1 cellular context compared by ENCODE assay signal in the genomic region with DNA sequence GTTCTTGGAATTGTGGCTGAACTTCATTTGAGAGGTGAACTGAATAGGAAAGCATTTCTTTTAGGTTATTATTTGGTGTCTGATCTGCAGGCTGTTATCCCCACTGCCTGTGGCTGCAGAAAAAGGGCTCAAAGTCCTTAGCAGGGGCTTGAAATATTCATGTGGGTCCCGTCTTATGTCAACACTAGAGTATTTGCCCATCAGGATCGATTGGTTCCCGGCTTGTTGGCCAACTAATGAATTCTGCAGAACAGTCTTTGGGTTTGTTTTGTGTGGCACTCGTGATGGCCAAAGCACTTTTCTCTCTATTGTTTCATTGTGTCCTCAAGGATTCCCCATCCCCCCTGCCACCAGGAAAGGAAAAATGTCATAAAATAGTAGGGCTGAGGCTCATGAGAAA.
TF ChIP-seq lines count a peak whose summit lies in the region.

No MANE protein-coding gene starts in this region.

TF ChIP-seq in HepG2, 621 proteins besides CTCF, POLR2A, EP300 and RAD21 (continued from another document and continues in another):
- TF ChIP-seq, protein P1, sequence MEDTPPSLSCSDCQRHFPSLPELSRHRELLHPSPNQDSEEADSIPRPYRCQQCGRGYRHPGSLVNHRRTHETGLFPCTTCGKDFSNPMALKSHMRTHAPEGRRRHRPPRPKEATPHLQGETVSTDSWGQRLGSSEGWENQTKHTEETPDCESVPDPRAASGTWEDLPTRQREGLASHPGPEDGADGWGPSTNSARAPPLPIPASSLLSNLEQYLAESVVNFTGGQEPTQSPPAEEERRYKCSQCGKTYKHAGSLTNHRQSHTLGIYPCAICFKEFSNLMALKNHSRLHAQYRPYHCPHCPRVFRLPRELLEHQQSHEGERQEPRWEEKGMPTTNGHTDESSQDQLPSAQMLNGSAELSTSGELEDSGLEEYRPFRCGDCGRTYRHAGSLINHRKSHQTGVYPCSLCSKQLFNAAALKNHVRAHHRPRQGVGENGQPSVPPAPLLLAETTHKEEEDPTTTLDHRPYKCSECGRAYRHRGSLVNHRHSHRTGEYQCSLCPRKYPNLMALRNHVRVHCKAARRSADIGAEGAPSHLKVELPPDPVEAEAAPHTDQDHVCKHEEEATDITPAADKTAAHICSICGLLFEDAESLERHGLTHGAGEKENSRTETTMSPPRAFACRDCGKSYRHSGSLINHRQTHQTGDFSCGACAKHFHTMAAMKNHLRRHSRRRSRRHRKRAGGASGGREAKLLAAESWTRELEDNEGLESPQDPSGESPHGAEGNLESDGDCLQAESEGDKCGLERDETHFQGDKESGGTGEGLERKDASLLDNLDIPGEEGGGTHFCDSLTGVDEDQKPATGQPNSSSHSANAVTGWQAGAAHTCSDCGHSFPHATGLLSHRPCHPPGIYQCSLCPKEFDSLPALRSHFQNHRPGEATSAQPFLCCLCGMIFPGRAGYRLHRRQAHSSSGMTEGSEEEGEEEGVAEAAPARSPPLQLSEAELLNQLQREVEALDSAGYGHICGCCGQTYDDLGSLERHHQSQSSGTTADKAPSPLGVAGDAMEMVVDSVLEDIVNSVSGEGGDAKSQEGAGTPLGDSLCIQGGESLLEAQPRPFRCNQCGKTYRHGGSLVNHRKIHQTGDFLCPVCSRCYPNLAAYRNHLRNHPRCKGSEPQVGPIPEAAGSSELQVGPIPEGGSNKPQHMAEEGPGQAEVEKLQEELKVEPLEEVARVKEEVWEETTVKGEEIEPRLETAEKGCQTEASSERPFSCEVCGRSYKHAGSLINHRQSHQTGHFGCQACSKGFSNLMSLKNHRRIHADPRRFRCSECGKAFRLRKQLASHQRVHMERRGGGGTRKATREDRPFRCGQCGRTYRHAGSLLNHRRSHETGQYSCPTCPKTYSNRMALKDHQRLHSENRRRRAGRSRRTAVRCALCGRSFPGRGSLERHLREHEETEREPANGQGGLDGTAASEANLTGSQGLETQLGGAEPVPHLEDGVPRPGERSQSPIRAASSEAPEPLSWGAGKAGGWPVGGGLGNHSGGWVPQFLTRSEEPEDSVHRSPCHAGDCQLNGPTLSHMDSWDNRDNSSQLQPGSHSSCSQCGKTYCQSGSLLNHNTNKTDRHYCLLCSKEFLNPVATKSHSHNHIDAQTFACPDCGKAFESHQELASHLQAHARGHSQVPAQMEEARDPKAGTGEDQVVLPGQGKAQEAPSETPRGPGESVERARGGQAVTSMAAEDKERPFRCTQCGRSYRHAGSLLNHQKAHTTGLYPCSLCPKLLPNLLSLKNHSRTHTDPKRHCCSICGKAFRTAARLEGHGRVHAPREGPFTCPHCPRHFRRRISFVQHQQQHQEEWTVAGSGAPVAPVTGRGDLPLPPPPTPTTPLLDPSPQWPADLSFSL (CRISPR knock-in tag; IDR thresholded peaks at IDR 0.05): 0 out of 2 replicates have a peak, but pooled peaks have one; percentile 26
- TF ChIP-seq JUN (CRISPR knock-in tag; IDR thresholded peaks at IDR 0.05) (no peak), RERE (CRISPR knock-in tag; IDR thresholded peaks at IDR 0.05; ENCODE audit: low read depth) (peak; percentile 62; the same call in 1 of the 2 replicates), MIER3 (CRISPR knock-in tag; IDR thresholded peaks at IDR 0.05; ENCODE audit: borderline replicate concordance) (no peak), SOX13 (IDR thresholded peaks at IDR 0.05) (peak; percentile 98), SOX13 (CRISPR knock-in tag; conservative IDR thresholded peaks at IDR 0.05 in 1 of 2, IDR thresholded peaks at IDR 0.05 in 1 of 2) (peak in 1 of 2 experiments; percentile 99; a peak in 2 of 4 replicates), HOXD1 (CRISPR knock-in tag; IDR thresholded peaks at IDR 0.05) (0 out of 2 replicates have a peak, but pooled peaks have one; percentile 46), IRF2 (CRISPR knock-in tag; IDR thresholded peaks at IDR 0.05) (0 out of 2 replicates have a peak, but pooled peaks have one; percentile 24), ZNF292 (CRISPR knock-in tag; IDR thresholded peaks at IDR 0.05; ENCODE audit: borderline replicate concordance, low read depth) (peak; percentile 61; the same call in 1 of the 2 replicates), KDM3A (CRISPR knock-in tag; IDR thresholded peaks at IDR 0.05; ENCODE audit: low read depth) (peak; percentile 51; the same call in 1 of the 2 replicates), SPEN (CRISPR knock-in tag; IDR thresholded peaks at IDR 0.05; ENCODE audit: low read depth) (no peak), SAP130 (CRISPR knock-in tag; IDR thresholded peaks at IDR 0.05; ENCODE audit: low read depth) (0 out of 2 replicates have a peak, but pooled peaks have one; percentile 16), DMAP1 (CRISPR knock-in tag; IDR thresholded peaks at IDR 0.05) (no peak), ATM (IDR thresholded peaks at IDR 0.05; ENCODE audit: borderline replicate concordance) (no peak), FOXJ3 (CRISPR knock-in tag; IDR thresholded peaks at IDR 0.05; ENCODE audit: borderline replicate concordance) (peak; percentile 85; the same call in 1 of the 2 replicates), SETDB1 (CRISPR knock-in tag; IDR thresholded peaks at IDR 0.05; ENCODE audit: borderline replicate concordance) (no peak), ATF2 (CRISPR knock-in tag; IDR thresholded peaks at IDR 0.05) (peak; percentile 64), ZNF629 (CRISPR knock-in tag; conservative IDR thresholded peaks at IDR 0.05) (peak; percentile 38; the same call in 1 of the 2 replicates), MAZ (IDR thresholded peaks at IDR 0.05; ENCODE audit: borderline replicate concordance, low read depth, low read length) (no peak), MAZ (CRISPR knock-in tag; IDR thresholded peaks at IDR 0.05; ENCODE audit: low read depth) (no peak), TBX2 (CRISPR knock-in tag; IDR thresholded peaks at IDR 0.05; ENCODE audit: borderline replicate concordance) (peak; percentile 54; the same call in 1 of the 2 replicates), MED1 (CRISPR knock-in tag; IDR thresholded peaks at IDR 0.05) (peak; percentile 43; the same call in 1 of the 2 replicates), ZNF891 (CRISPR knock-in tag; IDR thresholded peaks at IDR 0.05) (no peak), KAT8 (CRISPR knock-in tag; IDR thresholded peaks at IDR 0.05) (peak; percentile 38; the same call in 1 of the 2 replicates), PBX2 (CRISPR knock-in tag; IDR thresholded peaks at IDR 0.05) (no peak), FOXA1 (IDR thresholded peaks at IDR 0.05) (peak; percentile 83), FOXA1 (CRISPR knock-in tag; IDR thresholded peaks at IDR 0.05) (peak; percentile 88), NR1H2 (CRISPR knock-in tag; IDR thresholded peaks at IDR 0.05; ENCODE audit: borderline replicate concordance, low read depth) (no peak), CHD2 (IDR thresholded peaks at IDR 0.05; ENCODE audit: low read depth, low read length) (no peak), GATAD2A (CRISPR knock-in tag; IDR thresholded peaks at IDR 0.05) (peak; percentile 93), TAF1 (CRISPR knock-in tag; IDR thresholded peaks at IDR 0.05) (no peak), SMARCC2 (IDR thresholded peaks at IDR 0.05) (0 out of 2 replicates have a peak, but pooled peaks have one; percentile 36), ZNF431 (CRISPR knock-in tag; IDR thresholded peaks at IDR 0.05; ENCODE audit: borderline replicate concordance, low read depth) (no peak), HDAC2 (CRISPR knock-in tag; IDR thresholded peaks at IDR 0.05) (peak; percentile 64; the same call in 1 of the 2 replicates), PITX1 (CRISPR knock-in tag; IDR thresholded peaks at IDR 0.05) (peak; percentile 73; the same call in 1 of the 2 replicates), PRDM15 (CRISPR knock-in tag; IDR thresholded peaks at IDR 0.05) (no peak), ONECUT2 (CRISPR knock-in tag; IDR thresholded peaks at IDR 0.05) (peak; percentile 98), CEBPG (CRISPR knock-in tag; IDR thresholded peaks at IDR 0.05) (peak; percentile 67)
